In the genomic region with DNA sequence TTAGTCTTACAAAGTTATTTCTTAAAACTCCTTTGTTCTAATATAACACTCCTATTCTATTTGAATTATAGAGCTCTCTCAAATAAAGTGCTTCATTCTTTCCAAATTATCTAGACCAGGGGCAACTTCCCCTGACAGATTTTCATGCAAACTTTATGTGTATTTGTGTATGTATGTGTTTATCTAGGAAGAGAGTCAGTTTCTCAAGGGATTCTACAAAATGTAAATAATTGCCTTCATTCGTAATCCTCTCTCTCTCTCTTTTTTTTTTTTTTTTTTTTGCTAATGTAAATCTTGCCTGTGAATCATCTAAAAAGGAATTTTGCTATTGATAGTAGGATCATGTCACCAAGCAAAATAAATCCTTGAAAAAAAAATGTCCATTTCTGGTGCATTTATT, we compare ENCODE assay signal across 16 cellular contexts.
"Had no signal": no experiment of that assay in that cellular context is flagged by ENCODE, and none has a peak within 500 bp of the region (broad histone marks: within the 10 kb centered on the region; RNA-seq: fewer than 3 reads in every experiment).

No MANE protein-coding gene starts in this region.

- H3K27ac Mint-ChIP-seq: activated CD4-positive, alpha-beta memory T cell treated with anti-CD3 and anti-CD28 coated beads for 36 hours; activated naive CD8-positive, alpha-beta T cell treated with anti-CD3 and anti-CD28 coated beads, Interleukin-2, amount 10 ng/mL, durations not matched to agents 7 days and 5 days; dendritic cell treated with granulocyte-macrophage colony-stimulating factor and Interleukin-4, amounts not matched to agents 40 ng/mL and 50 ng/mL, for 4 days; natural killer cell; progenitor cell of endocrine pancreas; stimulated activated naive B cell treated with anti-CD40 and anti-IgM and Interleukin-4, amounts not matched to agents 10 μg/mL and 1 μg/mL and 100 μg/mL, for 72 hours; type B pancreatic cell had no signal

- H3K4me3 ChIP-seq: heart left ventricle, left lung had no signal

- H3K9me3 ChIP-seq: heart left ventricle, left lung had no signal

- H3K36me3 Mint-ChIP-seq: activated CD4-positive, alpha-beta memory T cell treated with anti-CD3 and anti-CD28 coated beads for 36 hours; activated naive CD8-positive, alpha-beta T cell treated with anti-CD3 and anti-CD28 coated beads, Interleukin-2, amount 10 ng/mL, durations not matched to agents 7 days and 5 days; natural killer cell; stimulated activated naive B cell treated with anti-CD40 and anti-IgM and Interleukin-4, amounts not matched to agents 10 μg/mL and 1 μg/mL and 100 μg/mL, for 72 hours; type B pancreatic cell had no signal

- ATAC-seq: heart left ventricle; left lung; natural killer cell; sciatic nerve; stimulated activated naive B cell treated with anti-CD40 and anti-IgM and Interleukin-4, amounts not matched to agents 10 μg/mL and 1 μg/mL and 100 μg/mL, for 72 hours had no signal

- H3K4me3 Mint-ChIP-seq: activated CD4-positive, alpha-beta memory T cell treated with anti-CD3 and anti-CD28 coated beads for 36 hours; activated naive CD8-positive, alpha-beta T cell treated with anti-CD3 and anti-CD28 coated beads, Interleukin-2, amount 10 ng/mL, durations not matched to agents 7 days and 5 days; dendritic cell treated with granulocyte-macrophage colony-stimulating factor and Interleukin-4, amounts not matched to agents 40 ng/mL and 50 ng/mL, for 4 days; natural killer cell; stimulated activated naive B cell treated with anti-CD40 and anti-IgM and Interleukin-4, amounts not matched to agents 10 μg/mL and 1 μg/mL and 100 μg/mL, for 72 hours; type B pancreatic cell had no signal

- H3K36me3 ChIP-seq: heart left ventricle, left lung had no signal

- H3K9me3 Mint-ChIP-seq: activated CD4-positive, alpha-beta memory T cell treated with anti-CD3 and anti-CD28 coated beads for 36 hours; activated naive CD8-positive, alpha-beta T cell treated with anti-CD3 and anti-CD28 coated beads, Interleukin-2, amount 10 ng/mL, durations not matched to agents 7 days and 5 days; dendritic cell treated with granulocyte-macrophage colony-stimulating factor and Interleukin-4, amounts not matched to agents 40 ng/mL and 50 ng/mL, for 4 days; natural killer cell; stimulated activated naive B cell treated with anti-CD40 and anti-IgM and Interleukin-4, amounts not matched to agents 10 μg/mL and 1 μg/mL and 100 μg/mL, for 72 hours; type B pancreatic cell had no signal

- H3K4me1 ChIP-seq: left lung had no signal

- H3K4me1 Mint-ChIP-seq: activated naive CD8-positive, alpha-beta T cell treated with anti-CD3 and anti-CD28 coated beads, Interleukin-2, amount 10 ng/mL, durations not matched to agents 7 days and 5 days; natural killer cell had no signal

- H3K27me3 ChIP-seq: heart left ventricle, left lung had no signal

- DNase-seq: activated CD4-positive, alpha-beta memory T cell treated with anti-CD3 and anti-CD28 coated beads for 36 hours; activated CD8-positive, alpha-beta memory T cell treated with anti-CD3 and anti-CD28 coated beads, Interleukin-2, amount 50 U/mL, for 4 hours; activated naive CD8-positive, alpha-beta T cell treated with anti-CD3 and anti-CD28 coated beads, Interleukin-2, amount 10 ng/mL, durations not matched to agents 7 days and 5 days; central memory CD4-positive, alpha-beta T cell; erythroblast; heart left ventricle; left lung; natural killer cell; nucleus accumbens; stimulated activated CD4-positive, alpha-beta T cell treated with anti-CD3 and anti-CD28 coated beads, Interleukin-2, amount 100 ng/mL, for 24 hours; stimulated activated naive B cell treated with anti-CD40 and anti-IgM and Interleukin-4, amounts not matched to agents 10 μg/mL and 1 μg/mL and 100 μg/mL, for 72 hours had no signal

- H3K27ac ChIP-seq: heart left ventricle, left lung had no signal

- H3K27me3 Mint-ChIP-seq: activated CD4-positive, alpha-beta memory T cell treated with anti-CD3 and anti-CD28 coated beads for 36 hours; dendritic cell treated with granulocyte-macrophage colony-stimulating factor and Interleukin-4, amounts not matched to agents 40 ng/mL and 50 ng/mL, for 4 days; progenitor cell of endocrine pancreas had no signal

- FAIRE-seq: keratinocyte had no signal
